ENCODE assay signal across 29 cellular contexts in the genomic region with DNA sequence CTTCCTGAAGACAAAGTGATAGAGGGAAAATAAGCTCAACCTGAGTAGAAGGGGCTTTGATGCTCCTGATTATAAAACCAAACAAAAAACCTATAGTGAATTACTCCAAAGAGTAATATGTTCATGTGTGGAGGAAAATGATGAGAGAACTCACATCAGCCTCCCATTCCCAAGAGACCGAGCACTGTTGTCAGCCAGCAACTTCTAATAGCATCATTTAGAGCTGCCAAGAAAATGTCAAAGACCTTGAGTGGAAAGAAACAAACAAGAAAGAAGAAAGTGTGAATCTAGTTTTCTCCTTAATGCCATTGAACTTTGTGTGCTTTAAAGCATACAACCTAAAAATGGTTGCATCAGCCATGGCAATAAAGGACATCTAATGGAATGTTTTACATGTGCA.
"Had no signal": no experiment of that assay in that cellular context is flagged by ENCODE, and none has a peak within 500 bp of the region (broad histone marks: within the 10 kb centered on the region; RNA-seq: fewer than 3 reads in every experiment).

No MANE protein-coding gene starts in this region.

- H3K27me3 Mint-ChIP-seq: activated CD4-positive, alpha-beta memory T cell treated with anti-CD3 and anti-CD28 coated beads, Interleukin-2, amount 10 ng/mL, durations not matched to agents 7 days and 5 days; activated CD4-positive, alpha-beta T cell treated with anti-CD3 and anti-CD28 coated beads, Interleukin-2, amount 10 ng/mL, durations not matched to agents 7 days and 5 days; activated naive CD8-positive, alpha-beta T cell; activated T-helper 17 cell treated with anti-CD3 and anti-CD28 coated beads, Interleukin-2, amount 50 U/mL, for 72 hours; effector memory CD8-positive, alpha-beta T cell; T-helper 17 cell had no signal

- H3K36me3 ChIP-seq: esophagus muscularis mucosa, gastrocnemius medialis, heart right ventricle had no signal

- H3K4me1 ChIP-seq: body of pancreas, esophagus muscularis mucosa, foreskin keratinocyte, gastrocnemius medialis, heart right ventricle had no signal

- H3K27ac Mint-ChIP-seq: activated CD4-positive, alpha-beta memory T cell treated with anti-CD3 and anti-CD28 coated beads, Interleukin-2, amount 10 ng/mL, durations not matched to agents 7 days and 5 days; activated CD4-positive, alpha-beta T cell treated with anti-CD3 and anti-CD28 coated beads, Interleukin-2, amount 10 ng/mL, durations not matched to agents 7 days and 5 days; activated naive CD8-positive, alpha-beta T cell; activated T-helper 17 cell treated with anti-CD3 and anti-CD28 coated beads, Interleukin-2, amount 50 U/mL, for 72 hours; effector memory CD8-positive, alpha-beta T cell; T-helper 17 cell; T-helper 2 cell treated with Interferon-gamma antibody and Interleukin-4, amounts not matched to agents 5 μg/mL and 100 μg/mL, for 36 hours had no signal

- H3K4me3 Mint-ChIP-seq: activated CD4-positive, alpha-beta memory T cell treated with anti-CD3 and anti-CD28 coated beads, Interleukin-2, amount 10 ng/mL, durations not matched to agents 7 days and 5 days; activated CD4-positive, alpha-beta T cell treated with anti-CD3 and anti-CD28 coated beads, Interleukin-2, amount 10 ng/mL, durations not matched to agents 7 days and 5 days; activated naive CD8-positive, alpha-beta T cell; activated T-cell treated with anti-CD3 and anti-CD28 coated beads, Interleukin-2, amount 50 U/mL, for 4 hours; activated T-helper 17 cell treated with anti-CD3 and anti-CD28 coated beads, Interleukin-2, amount 50 U/mL, for 72 hours; effector memory CD8-positive, alpha-beta T cell; T-helper 17 cell; T-helper 2 cell treated with Interferon-gamma antibody and Interleukin-4, amounts not matched to agents 5 μg/mL and 100 μg/mL, for 36 hours had no signal

- H3K27ac ChIP-seq: body of pancreas, esophagus muscularis mucosa, foreskin keratinocyte, gastrocnemius medialis, heart right ventricle had no signal

- DNase-seq: activated CD4-positive, alpha-beta memory T cell treated with anti-CD3 and anti-CD28 coated beads, Interleukin-2, amount 10 ng/mL, durations not matched to agents 7 days and 5 days; activated CD4-positive, alpha-beta T cell treated with anti-CD3 and anti-CD28 coated beads for 4 hours; activated CD4-positive, alpha-beta T cell treated with anti-CD3 and anti-CD28 coated beads, Interleukin-2, amount 10 ng/mL, durations not matched to agents 7 days and 5 days; activated CD4-positive, alpha-beta T cell treated with anti-CD3 and anti-CD28 coated beads, Interleukin-2, amount 50 U/mL, for 4 hours; activated CD4-positive, CD25-positive, alpha-beta regulatory T cell; activated CD4-positive, CD25-positive, alpha-beta regulatory T cell treated with anti-CD3 and anti-CD28 coated beads, Interleukin-2, amount 50 U/mL, for 72 hours; activated effector memory CD4-positive, alpha-beta T cell treated with Interleukin-2 at 50 U/mL for 16 hours; activated gamma-delta T cell treated with Interleukin-2 at 50 U/mL for 16 hours; activated naive CD4-positive, alpha-beta T cell treated with anti-CD3 and anti-CD28 coated beads, Interleukin-2, amount 50 U/mL, for 16 hours; activated naive CD4-positive, alpha-beta T cell treated with Interleukin-2 at 50 U/mL for 16 hours; activated T-cell treated with anti-CD3 and anti-CD28 coated beads, Interleukin-2, amount 50 U/mL, for 4 hours; amniotic stem cell; anterior cingulate cortex; body of pancreas; caudate nucleus; cortex of kidney; dermis blood vessel endothelial cell; effector CD4-positive, alpha-beta T cell; effector memory CD8-positive, alpha-beta T cell; erythroblast; foreskin keratinocyte; gastrocnemius medialis; heart right ventricle; T-helper 1 cell; T-helper 17 cell had no signal

- H3K27me3 ChIP-seq: body of pancreas, esophagus muscularis mucosa, foreskin keratinocyte, gastrocnemius medialis, heart right ventricle had no signal

- ATAC-seq: activated T-cell treated with anti-CD3 and anti-CD28 coated beads, Interleukin-2, amount 50 U/mL, for 4 hours; activated T-helper 17 cell treated with anti-CD3 and anti-CD28 coated beads, Interleukin-2, amount 50 U/mL, for 72 hours; body of pancreas; effector memory CD8-positive, alpha-beta T cell; foreskin keratinocyte; gastrocnemius medialis; heart right ventricle; T-helper 17 cell had no signal

- H3K36me3 Mint-ChIP-seq: activated naive CD8-positive, alpha-beta T cell had no signal

- H3K4me1 Mint-ChIP-seq: activated CD4-positive, alpha-beta memory T cell treated with anti-CD3 and anti-CD28 coated beads, Interleukin-2, amount 10 ng/mL, durations not matched to agents 7 days and 5 days; activated CD4-positive, alpha-beta T cell treated with anti-CD3 and anti-CD28 coated beads, Interleukin-2, amount 10 ng/mL, durations not matched to agents 7 days and 5 days; activated T-helper 17 cell treated with anti-CD3 and anti-CD28 coated beads, Interleukin-2, amount 50 U/mL, for 72 hours; T-helper 17 cell had no signal

- H3K4me3 ChIP-seq: body of pancreas, esophagus muscularis mucosa, gastrocnemius medialis, heart right ventricle had no signal
